ENCODE assay signal across 24 cellular contexts in genomic region chr12:28173440-28173839, GRCh38.
"Had no signal": no experiment of that assay in that cellular context is flagged by ENCODE, and none has a peak within 500 bp of the region (broad histone marks: within the 10 kb centered on the region; RNA-seq: fewer than 3 reads in every experiment).

No MANE protein-coding gene starts in this region.

- H3K27me3 ChIP-seq: dorsolateral prefrontal cortex, esophagus muscularis mucosa, foreskin keratinocyte, gastroesophageal sphincter, heart left ventricle, hepatocyte, left lung had no signal

- H3K4me1 ChIP-seq: esophagus muscularis mucosa, gastroesophageal sphincter, heart left ventricle, left lung, lower lobe of right lung had no signal

- FAIRE-seq: endothelial cell of umbilical vein, frontal cortex had no signal

- H3K9me3 ChIP-seq: esophagus muscularis mucosa, gastroesophageal sphincter, heart left ventricle, left lung, lower lobe of right lung, mucosa of descending colon had no signal

- H3K4me3 Mint-ChIP-seq: immature natural killer cell; mesothelial cell of epicardium; naive B cell; naive thymus-derived CD8-positive, alpha-beta T cell had no signal

- H3K27me3 Mint-ChIP-seq: naive B cell had no signal

- H3K79me2 ChIP-seq: hepatocyte had no signal

- H3K27ac Mint-ChIP-seq: immature natural killer cell, mesothelial cell of epicardium, naive B cell had no signal

- ATAC-seq: foreskin keratinocyte; gastroesophageal sphincter; heart left ventricle; left cardiac atrium; left lung; left ventricle myocardium superior; lower lobe of right lung; mucosa of descending colon; naive thymus-derived CD8-positive, alpha-beta T cell had no signal

- DNase-seq: dermis blood vessel endothelial cell; dorsolateral prefrontal cortex; effector CD4-positive, alpha-beta T cell; effector memory CD4-positive, alpha-beta T cell; foreskin keratinocyte; heart left ventricle; hypothalamus; immature natural killer cell; islet precursor cell; left cardiac atrium; left lung; left ventricle myocardium superior; lower lobe of right lung; mesenchymal stem cell; mucosa of descending colon; naive B cell; naive thymus-derived CD8-positive, alpha-beta T cell had no signal

- H3K4me2 ChIP-seq: hepatocyte had no signal

- H3K4me3 ChIP-seq: coronary artery, dorsolateral prefrontal cortex, esophagus muscularis mucosa, gastroesophageal sphincter, heart left ventricle, hepatocyte, left lung, lower lobe of right lung, mucosa of descending colon had no signal

- H2AFZ ChIP-seq: hepatocyte had no signal

- H3K4me1 Mint-ChIP-seq: immature natural killer cell, naive B cell had no signal

- H3K36me3 Mint-ChIP-seq: naive B cell had no signal

- H3K27ac ChIP-seq: coronary artery, dorsolateral prefrontal cortex, esophagus muscularis mucosa, gastroesophageal sphincter, heart left ventricle, hepatocyte, left lung, lower lobe of right lung had no signal

- H3K9me3 Mint-ChIP-seq: immature natural killer cell had no signal

- H3K36me3 ChIP-seq: esophagus muscularis mucosa, gastroesophageal sphincter, heart left ventricle, left lung, lower lobe of right lung had no signal
